21 cellular contexts compared by ENCODE assay signal in genomic region chr20:59608396-59608795, GRCh38. TPM values are rescaled to one million over a fixed set of nuclear protein-coding genes. Genes with fewer than 3 reads are reported as not detected.
"Had no signal": no experiment of that assay in that cellular context is flagged by ENCODE, and none has a peak within 500 bp of the region (broad histone marks: within the 10 kb centered on the region; RNA-seq: fewer than 3 reads in every experiment).

No MANE protein-coding gene starts in this region.

- ATAC-seq: effector memory CD8-positive, alpha-beta T cell; gastrocnemius medialis; left lobe of liver; naive thymus-derived CD8-positive, alpha-beta T cell; psoas muscle; right cardiac atrium; stimulated activated naive B cell treated with anti-CD40 and anti-IgM and Interleukin-4, amounts not matched to agents 10 μg/mL and 1 μg/mL and 100 μg/mL, for 72 hours had no signal

- DNase-seq: central memory CD4-positive, alpha-beta T cell; colonic mucosa; effector memory CD8-positive, alpha-beta T cell; foreskin fibroblast; gastrocnemius medialis; mesendoderm; naive thymus-derived CD8-positive, alpha-beta T cell; nephron progenitor cell; nucleus accumbens; psoas muscle; right cardiac atrium; sigmoid colon; stimulated activated naive B cell treated with anti-CD40 and anti-IgM and Interleukin-4, amounts not matched to agents 10 μg/mL and 1 μg/mL and 100 μg/mL, for 72 hours; stomach had no signal

- H3K27ac ChIP-seq: colonic mucosa, gastrocnemius medialis, psoas muscle, sigmoid colon, stomach, thoracic aorta, tibial nerve, upper lobe of left lung had no signal

RNA-seq across cellular contexts. Expression of gene PHACTR3, which starts 4.1 kb away (rescaled TPM):
- total RNA-seq: glomerular endothelial cell; myocyte; naive thymus-derived CD8-positive, alpha-beta T cell; osteocyte; thoracic aorta had no signal
